Comparison of ENCODE assay signal across 1 cellular context in genomic region chr2:48112911-48113687, GRCh38.
TF ChIP-seq lines count a peak whose summit lies in the region.

No MANE protein-coding gene starts in this region.

TF ChIP-seq in HepG2, 621 proteins besides CTCF, POLR2A, EP300 and RAD21 (continued from another document and continues in another):
- TF ChIP-seq ZNF318 (CRISPR knock-in tag; IDR thresholded peaks at IDR 0.05) (no peak), ZFY (CRISPR knock-in tag; IDR thresholded peaks at IDR 0.05) (no peak), TGIF2 (CRISPR knock-in tag; IDR thresholded peaks at IDR 0.05) (no peak), NPAS2 (CRISPR knock-in tag; IDR thresholded peaks at IDR 0.05; ENCODE audit: borderline replicate concordance) (no peak), FOXM1 (CRISPR knock-in tag; IDR thresholded peaks at IDR 0.05) (no peak), ZNF674 (CRISPR knock-in tag; IDR thresholded peaks at IDR 0.05; ENCODE audit: low read depth) (0 out of 2 replicates have a peak, but pooled peaks have one; percentile 40), ATF4 (CRISPR knock-in tag; IDR thresholded peaks at IDR 0.05) (no peak; a peak in 1 of 4 replicates), SMC3 (IDR thresholded peaks at IDR 0.05; ENCODE audit: low read length) (no peak), ZNF468 (CRISPR knock-in tag; IDR thresholded peaks at IDR 0.05) (no peak), ZNF276 (CRISPR knock-in tag; IDR thresholded peaks at IDR 0.05; ENCODE audit: low read depth) (no peak), AKAP8 (CRISPR knock-in tag; IDR thresholded peaks at IDR 0.05) (no peak), DBP (CRISPR knock-in tag; IDR thresholded peaks at IDR 0.05; ENCODE audit: not compliant biosample characterization) (no peak), POGZ (CRISPR knock-in tag; IDR thresholded peaks at IDR 0.05) (no peak), NBN (conservative IDR thresholded peaks at IDR 0.05) (no peak), ZNF672 (CRISPR knock-in tag; IDR thresholded peaks at IDR 0.05) (no peak), HOXA5 (CRISPR knock-in tag; IDR thresholded peaks at IDR 0.05) (no peak), MLLT10 (CRISPR knock-in tag; IDR thresholded peaks at IDR 0.05) (no peak), REST (IDR thresholded peaks at IDR 0.05; ENCODE audit: borderline replicate concordance in 1 of 2, low read depth in 1 of 2, low read length in 2 of 2) (no peak), ZNF629 (CRISPR knock-in tag; conservative IDR thresholded peaks at IDR 0.05) (peak; percentile 7; the same call in 1 of the 2 replicates), KDM5B (CRISPR knock-in tag; IDR thresholded peaks at IDR 0.05; ENCODE audit: borderline replicate concordance) (no peak), SATB2 (CRISPR knock-in tag; IDR thresholded peaks at IDR 0.05) (no peak), CCAR2 (optimal IDR thresholded peaks at IDR 0.05; ENCODE audit: low read depth, low read length) (no peak), DNMT1 (CRISPR knock-in tag; IDR thresholded peaks at IDR 0.05) (no peak), ZFP36 (IDR thresholded peaks at IDR 0.05; ENCODE audit: borderline replicate concordance, low read depth, low read length, partially characterized antibody) (no peak), HCFC1 (IDR thresholded peaks at IDR 0.05; ENCODE audit: low read depth, low read length) (no peak), PAWR (CRISPR knock-in tag; IDR thresholded peaks at IDR 0.05; ENCODE audit: borderline replicate concordance) (no peak), ATF2 (CRISPR knock-in tag; IDR thresholded peaks at IDR 0.05) (no peak), IKZF4 (CRISPR knock-in tag; IDR thresholded peaks at IDR 0.05; ENCODE audit: borderline replicate concordance, low read depth, not compliant biosample characterization) (no peak), ZBTB44 (CRISPR knock-in tag; IDR thresholded peaks at IDR 0.05) (no peak), NFE2 (CRISPR knock-in tag; IDR thresholded peaks at IDR 0.05) (no peak), GMEB1 (CRISPR knock-in tag; IDR thresholded peaks at IDR 0.05; ENCODE audit: borderline replicate concordance) (no peak), THAP9 (CRISPR knock-in tag; IDR thresholded peaks at IDR 0.05; ENCODE audit: borderline replicate concordance) (no peak), GABPB1 (CRISPR knock-in tag; IDR thresholded peaks at IDR 0.05) (no peak; the same call in 1 of the 2 replicates), SP4 (CRISPR knock-in tag; IDR thresholded peaks at IDR 0.05) (no peak), RFXANK (CRISPR knock-in tag; IDR thresholded peaks at IDR 0.05) (no peak), RFX5 (IDR thresholded peaks at IDR 0.05; ENCODE audit: low read depth, low read length) (no peak)
